Comparison of ENCODE assay signal across 26 cellular contexts in the genomic region with DNA sequence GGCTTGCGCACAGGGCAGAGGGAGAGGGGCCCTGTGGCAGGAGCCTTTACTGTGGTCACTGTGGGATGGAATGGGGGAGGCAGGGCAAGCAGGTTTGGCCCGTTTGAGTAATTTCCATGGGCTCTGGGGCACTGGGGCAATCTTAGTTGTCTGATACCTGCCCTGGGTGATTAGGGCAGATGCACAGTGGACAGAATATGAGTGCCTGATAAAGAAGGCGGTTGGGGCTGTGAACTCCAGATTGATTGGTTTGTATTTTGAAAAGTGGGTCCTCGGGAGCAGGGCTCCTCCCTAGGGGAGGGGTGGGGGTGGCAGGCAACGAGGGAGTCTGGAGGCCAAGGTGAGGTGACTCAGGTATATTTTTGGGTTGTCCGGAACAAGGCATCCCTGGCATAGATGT.
"Had no signal": no experiment of that assay in that cellular context is flagged by ENCODE, and none has a peak within 500 bp of the region (broad histone marks: within the 10 kb centered on the region; RNA-seq: fewer than 3 reads in every experiment).

No MANE protein-coding gene starts in this region.

- H3K4me3 ChIP-seq: gastroesophageal sphincter, heart left ventricle, hepatocyte, lower lobe of right lung, ovary, psoas muscle, sigmoid colon, spleen, testis, tibial artery had no signal

- H3K36me3 ChIP-seq: gastroesophageal sphincter, heart left ventricle, lower lobe of right lung, ovary, sigmoid colon, spleen, tibial artery had no signal

- H3K79me2 ChIP-seq: hepatocyte had no signal

- H3K4me1 ChIP-seq: gastroesophageal sphincter, lower lobe of right lung, psoas muscle, sigmoid colon, spleen, testis, tibial artery had no signal

- H3K4me2 ChIP-seq: hepatocyte had no signal

- DNase-seq: cortex of kidney; effector CD4-positive, alpha-beta T cell; foreskin fibroblast; heart left ventricle; kidney glomerular epithelial cell; left ventricle myocardium superior; lower lobe of right lung; naive thymus-derived CD8-positive, alpha-beta T cell; nephron progenitor cell; occipital lobe; ovary; posterior cingulate gyrus; psoas muscle; right cardiac atrium; sigmoid colon; spleen; stimulated activated CD4-positive, alpha-beta T cell treated with anti-CD3 and anti-CD28 coated beads, Interleukin-4, amount 100 ng/mL, for 4 hours; stimulated activated naive CD8-positive, alpha-beta T cell treated with anti-CD3 and anti-CD28 coated beads, Interleukin-15, Interleukin-2, amounts not matched to agents 100 U/mL and 50 U/mL, for 24 hours; substantia nigra; testis; tibial artery had no signal

- ATAC-seq: esophagus mucosa; gastroesophageal sphincter; heart left ventricle; left ventricle myocardium superior; lower lobe of right lung; naive thymus-derived CD8-positive, alpha-beta T cell; psoas muscle; right cardiac atrium; stimulated activated memory B cell treated with anti-CD40 and anti-IgM and Interleukin-4, amounts not matched to agents 10 μg/mL and 1 μg/mL and 100 μg/mL, for 72 hours; stimulated activated naive CD8-positive, alpha-beta T cell treated with anti-CD3 and anti-CD28 coated beads, Interleukin-15, Interleukin-2, amounts not matched to agents 100 U/mL and 50 U/mL, for 24 hours had no signal

- H3K27me3 ChIP-seq: heart left ventricle, hepatocyte, ovary, sigmoid colon, spleen, testis, tibial artery had no signal

- H3K27ac ChIP-seq: epithelial cell of prostate, gastroesophageal sphincter, heart left ventricle, hepatocyte, lower lobe of right lung, ovary, psoas muscle, sigmoid colon, spleen, testis, tibial artery had no signal

- H2AFZ ChIP-seq: hepatocyte had no signal

- H3K9me3 ChIP-seq: lower lobe of right lung, ovary, psoas muscle, testis had no signal
